ENCODE assay signal across 1 cellular context in the genomic region with DNA sequence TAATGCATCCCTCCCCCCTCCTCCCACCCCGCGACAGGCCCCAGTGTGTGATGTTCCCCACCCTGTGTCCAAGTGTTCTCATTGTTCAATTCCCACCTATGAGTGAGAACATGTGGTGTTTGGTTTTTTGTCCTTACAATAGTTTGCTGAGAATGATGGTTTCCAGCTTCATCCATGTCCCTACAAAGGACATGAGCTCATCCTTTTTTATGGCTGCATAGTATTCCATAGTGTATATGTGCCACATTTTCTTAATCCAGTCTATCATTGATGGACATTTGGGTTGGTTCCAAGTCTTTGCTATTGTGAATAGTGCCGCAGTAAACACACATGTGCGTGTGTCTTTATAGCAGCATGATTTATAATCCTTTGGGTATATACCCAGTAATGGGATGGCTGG. TPM values are rescaled to one million over a fixed set of nuclear protein-coding genes. Genes with fewer than 3 reads are reported as not detected.
"Had no signal": no experiment of that assay in that cellular context is flagged by ENCODE, and none has a peak within 500 bp of the region (broad histone marks: within the 10 kb centered on the region; RNA-seq: fewer than 3 reads in every experiment).

No MANE protein-coding gene starts in this region.

RNA-seq across cellular contexts. Expression of gene TAF4B, which starts 33.2 kb away (rescaled TPM):
- polyA plus RNA-seq: hepatocyte had no signal
